ENCODE assay signal across 1 cellular context in the genomic region with DNA sequence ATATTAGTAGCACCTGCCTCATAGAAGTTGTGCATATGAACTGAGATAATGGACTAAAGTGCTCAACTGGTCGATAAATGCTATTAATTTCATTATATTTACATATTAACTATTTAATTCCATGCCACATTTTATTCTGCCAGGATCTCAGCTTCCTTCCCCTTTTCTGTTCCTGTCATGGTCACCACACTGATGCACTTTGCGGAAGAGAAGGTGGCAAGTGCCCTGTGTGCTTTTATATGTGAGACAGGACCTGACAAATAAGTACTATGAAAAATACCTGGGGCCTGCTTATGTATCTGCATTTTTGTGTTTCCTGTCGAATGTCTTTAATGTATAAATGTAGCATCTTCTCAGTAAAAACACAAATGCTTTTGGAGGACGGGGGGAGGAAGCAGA.
TF ChIP-seq lines count a peak whose summit lies in the region.

No MANE protein-coding gene starts in this region.

TF ChIP-seq in GM23338, 12 proteins besides CTCF, POLR2A, EP300 and RAD21:
- TF ChIP-seq, protein P1, sequence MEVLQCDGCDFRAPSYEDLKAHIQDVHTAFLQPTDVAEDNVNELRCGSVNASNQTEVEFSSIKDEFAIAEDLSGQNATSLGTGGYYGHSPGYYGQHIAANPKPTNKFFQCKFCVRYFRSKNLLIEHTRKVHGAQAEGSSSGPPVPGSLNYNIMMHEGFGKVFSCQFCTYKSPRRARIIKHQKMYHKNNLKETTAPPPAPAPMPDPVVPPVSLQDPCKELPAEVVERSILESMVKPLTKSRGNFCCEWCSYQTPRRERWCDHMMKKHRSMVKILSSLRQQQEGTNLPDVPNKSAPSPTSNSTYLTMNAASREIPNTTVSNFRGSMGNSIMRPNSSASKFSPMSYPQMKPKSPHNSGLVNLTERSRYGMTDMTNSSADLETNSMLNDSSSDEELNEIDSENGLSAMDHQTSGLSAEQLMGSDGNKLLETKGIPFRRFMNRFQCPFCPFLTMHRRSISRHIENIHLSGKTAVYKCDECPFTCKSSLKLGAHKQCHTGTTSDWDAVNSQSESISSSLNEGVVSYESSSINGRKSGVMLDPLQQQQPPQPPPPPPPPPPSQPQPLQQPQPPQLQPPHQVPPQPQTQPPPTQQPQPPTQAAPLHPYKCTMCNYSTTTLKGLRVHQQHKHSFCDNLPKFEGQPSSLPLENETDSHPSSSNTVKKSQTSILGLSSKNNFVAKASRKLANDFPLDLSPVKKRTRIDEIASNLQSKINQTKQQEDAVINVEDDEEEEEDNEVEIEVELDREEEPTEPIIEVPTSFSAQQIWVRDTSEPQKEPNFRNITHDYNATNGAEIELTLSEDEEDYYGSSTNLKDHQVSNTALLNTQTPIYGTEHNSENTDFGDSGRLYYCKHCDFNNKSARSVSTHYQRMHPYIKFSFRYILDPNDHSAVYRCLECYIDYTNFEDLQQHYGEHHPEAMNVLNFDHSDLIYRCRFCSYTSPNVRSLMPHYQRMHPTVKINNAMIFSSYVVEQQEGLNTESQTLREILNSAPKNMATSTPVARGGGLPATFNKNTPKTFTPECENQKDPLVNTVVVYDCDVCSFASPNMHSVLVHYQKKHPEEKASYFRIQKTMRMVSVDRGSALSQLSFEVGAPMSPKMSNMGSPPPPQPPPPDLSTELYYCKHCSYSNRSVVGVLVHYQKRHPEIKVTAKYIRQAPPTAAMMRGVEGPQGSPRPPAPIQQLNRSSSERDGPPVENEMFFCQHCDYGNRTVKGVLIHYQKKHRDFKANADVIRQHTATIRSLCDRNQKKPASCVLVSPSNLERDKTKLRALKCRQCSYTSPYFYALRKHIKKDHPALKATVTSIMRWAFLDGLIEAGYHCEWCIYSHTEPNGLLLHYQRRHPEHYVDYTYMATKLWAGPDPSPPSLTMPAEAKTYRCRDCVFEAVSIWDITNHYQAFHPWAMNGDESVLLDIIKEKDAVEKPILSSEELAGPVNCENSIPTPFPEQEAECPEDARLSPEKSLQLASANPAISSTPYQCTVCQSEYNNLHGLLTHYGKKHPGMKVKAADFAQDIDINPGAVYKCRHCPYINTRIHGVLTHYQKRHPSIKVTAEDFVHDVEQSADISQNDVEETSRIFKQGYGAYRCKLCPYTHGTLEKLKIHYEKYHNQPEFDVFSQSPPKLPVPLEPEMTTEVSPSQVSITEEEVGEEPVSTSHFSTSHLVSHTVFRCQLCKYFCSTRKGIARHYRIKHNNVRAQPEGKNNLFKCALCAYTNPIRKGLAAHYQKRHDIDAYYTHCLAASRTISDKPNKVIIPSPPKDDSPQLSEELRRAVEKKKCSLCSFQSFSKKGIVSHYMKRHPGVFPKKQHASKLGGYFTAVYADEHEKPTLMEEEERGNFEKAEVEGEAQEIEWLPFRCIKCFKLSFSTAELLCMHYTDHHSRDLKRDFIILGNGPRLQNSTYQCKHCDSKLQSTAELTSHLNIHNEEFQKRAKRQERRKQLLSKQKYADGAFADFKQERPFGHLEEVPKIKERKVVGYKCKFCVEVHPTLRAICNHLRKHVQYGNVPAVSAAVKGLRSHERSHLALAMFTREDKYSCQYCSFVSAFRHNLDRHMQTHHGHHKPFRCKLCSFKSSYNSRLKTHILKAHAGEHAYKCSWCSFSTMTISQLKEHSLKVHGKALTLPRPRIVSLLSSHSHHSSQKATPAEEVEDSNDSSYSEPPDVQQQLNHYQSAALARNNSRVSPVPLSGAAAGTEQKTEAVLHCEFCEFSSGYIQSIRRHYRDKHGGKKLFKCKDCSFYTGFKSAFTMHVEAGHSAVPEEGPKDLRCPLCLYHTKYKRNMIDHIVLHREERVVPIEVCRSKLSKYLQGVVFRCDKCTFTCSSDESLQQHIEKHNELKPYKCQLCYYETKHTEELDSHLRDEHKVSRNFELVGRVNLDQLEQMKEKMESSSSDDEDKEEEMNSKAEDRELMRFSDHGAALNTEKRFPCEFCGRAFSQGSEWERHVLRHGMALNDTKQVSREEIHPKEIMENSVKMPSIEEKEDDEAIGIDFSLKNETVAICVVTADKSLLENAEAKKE (CRISPR knock-in tag; IDR thresholded peaks at IDR 0.05): no peak
- TF ChIP-seq EZH2phosphoT487 (IDR thresholded peaks at IDR 0.05; ENCODE audit: unreplicated experiment) (no peak), EZH2 (IDR thresholded peaks at IDR 0.05; ENCODE audit: low read depth, unreplicated experiment) (no peak), JUNB (IDR thresholded peaks at IDR 0.05; ENCODE audit: unreplicated experiment) (no peak), ZNF331 (CRISPR knock-in tag; IDR thresholded peaks at IDR 0.05; ENCODE audit: low read depth) (no peak), CREB1 (CRISPR knock-in tag; IDR thresholded peaks at IDR 0.05; ENCODE audit: low read depth) (no peak), STAT1 (IDR thresholded peaks at IDR 0.05; ENCODE audit: unreplicated experiment) (no peak), POLR2AphosphoS5 (IDR thresholded peaks at IDR 0.05; ENCODE audit: low read depth) (no peak), NANOG (IDR thresholded peaks at IDR 0.05; ENCODE audit: borderline replicate concordance) (no peak), ZNF114 (CRISPR knock-in tag; IDR thresholded peaks at IDR 0.05) (no peak)
- TF ChIP-seq, protein P2, sequence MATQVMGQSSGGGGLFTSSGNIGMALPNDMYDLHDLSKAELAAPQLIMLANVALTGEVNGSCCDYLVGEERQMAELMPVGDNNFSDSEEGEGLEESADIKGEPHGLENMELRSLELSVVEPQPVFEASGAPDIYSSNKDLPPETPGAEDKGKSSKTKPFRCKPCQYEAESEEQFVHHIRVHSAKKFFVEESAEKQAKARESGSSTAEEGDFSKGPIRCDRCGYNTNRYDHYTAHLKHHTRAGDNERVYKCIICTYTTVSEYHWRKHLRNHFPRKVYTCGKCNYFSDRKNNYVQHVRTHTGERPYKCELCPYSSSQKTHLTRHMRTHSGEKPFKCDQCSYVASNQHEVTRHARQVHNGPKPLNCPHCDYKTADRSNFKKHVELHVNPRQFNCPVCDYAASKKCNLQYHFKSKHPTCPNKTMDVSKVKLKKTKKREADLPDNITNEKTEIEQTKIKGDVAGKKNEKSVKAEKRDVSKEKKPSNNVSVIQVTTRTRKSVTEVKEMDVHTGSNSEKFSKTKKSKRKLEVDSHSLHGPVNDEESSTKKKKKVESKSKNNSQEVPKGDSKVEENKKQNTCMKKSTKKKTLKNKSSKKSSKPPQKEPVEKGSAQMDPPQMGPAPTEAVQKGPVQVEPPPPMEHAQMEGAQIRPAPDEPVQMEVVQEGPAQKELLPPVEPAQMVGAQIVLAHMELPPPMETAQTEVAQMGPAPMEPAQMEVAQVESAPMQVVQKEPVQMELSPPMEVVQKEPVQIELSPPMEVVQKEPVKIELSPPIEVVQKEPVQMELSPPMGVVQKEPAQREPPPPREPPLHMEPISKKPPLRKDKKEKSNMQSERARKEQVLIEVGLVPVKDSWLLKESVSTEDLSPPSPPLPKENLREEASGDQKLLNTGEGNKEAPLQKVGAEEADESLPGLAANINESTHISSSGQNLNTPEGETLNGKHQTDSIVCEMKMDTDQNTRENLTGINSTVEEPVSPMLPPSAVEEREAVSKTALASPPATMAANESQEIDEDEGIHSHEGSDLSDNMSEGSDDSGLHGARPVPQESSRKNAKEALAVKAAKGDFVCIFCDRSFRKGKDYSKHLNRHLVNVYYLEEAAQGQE (IDR thresholded peaks at IDR 0.05; ENCODE audit: unreplicated experiment): no peak
- TF ChIP-seq, protein P3, sequence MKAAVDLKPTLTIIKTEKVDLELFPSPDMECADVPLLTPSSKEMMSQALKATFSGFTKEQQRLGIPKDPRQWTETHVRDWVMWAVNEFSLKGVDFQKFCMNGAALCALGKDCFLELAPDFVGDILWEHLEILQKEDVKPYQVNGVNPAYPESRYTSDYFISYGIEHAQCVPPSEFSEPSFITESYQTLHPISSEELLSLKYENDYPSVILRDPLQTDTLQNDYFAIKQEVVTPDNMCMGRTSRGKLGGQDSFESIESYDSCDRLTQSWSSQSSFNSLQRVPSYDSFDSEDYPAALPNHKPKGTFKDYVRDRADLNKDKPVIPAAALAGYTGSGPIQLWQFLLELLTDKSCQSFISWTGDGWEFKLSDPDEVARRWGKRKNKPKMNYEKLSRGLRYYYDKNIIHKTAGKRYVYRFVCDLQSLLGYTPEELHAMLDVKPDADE (IDR thresholded peaks at IDR 0.05): no peak
